In the genomic region with DNA sequence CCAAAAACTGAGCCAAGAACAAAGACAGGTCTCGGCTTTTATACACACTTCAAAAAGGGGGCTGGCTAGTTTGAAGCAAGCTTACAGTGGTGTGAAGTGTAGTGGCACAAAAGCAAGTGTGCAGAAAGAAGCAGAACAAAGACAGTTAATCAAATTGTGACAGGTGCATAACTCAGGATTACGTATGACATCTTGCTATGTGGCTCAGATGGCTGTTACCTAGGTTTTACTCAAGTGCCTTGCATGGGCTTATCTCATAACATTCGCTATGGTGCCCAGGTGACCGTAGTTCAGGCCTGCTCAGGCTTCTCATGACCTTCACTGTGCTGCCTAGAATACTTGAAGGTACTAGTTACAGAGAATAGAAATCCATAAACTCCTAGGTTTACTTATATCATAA, we compare ENCODE assay signal across 1 cellular context.
TF ChIP-seq lines count a peak whose summit lies in the region.

No MANE protein-coding gene starts in this region.

TF ChIP-seq in H1, 55 proteins besides CTCF, POLR2A, EP300 and RAD21 (continued from another document):
- TF ChIP-seq, protein P1, sequence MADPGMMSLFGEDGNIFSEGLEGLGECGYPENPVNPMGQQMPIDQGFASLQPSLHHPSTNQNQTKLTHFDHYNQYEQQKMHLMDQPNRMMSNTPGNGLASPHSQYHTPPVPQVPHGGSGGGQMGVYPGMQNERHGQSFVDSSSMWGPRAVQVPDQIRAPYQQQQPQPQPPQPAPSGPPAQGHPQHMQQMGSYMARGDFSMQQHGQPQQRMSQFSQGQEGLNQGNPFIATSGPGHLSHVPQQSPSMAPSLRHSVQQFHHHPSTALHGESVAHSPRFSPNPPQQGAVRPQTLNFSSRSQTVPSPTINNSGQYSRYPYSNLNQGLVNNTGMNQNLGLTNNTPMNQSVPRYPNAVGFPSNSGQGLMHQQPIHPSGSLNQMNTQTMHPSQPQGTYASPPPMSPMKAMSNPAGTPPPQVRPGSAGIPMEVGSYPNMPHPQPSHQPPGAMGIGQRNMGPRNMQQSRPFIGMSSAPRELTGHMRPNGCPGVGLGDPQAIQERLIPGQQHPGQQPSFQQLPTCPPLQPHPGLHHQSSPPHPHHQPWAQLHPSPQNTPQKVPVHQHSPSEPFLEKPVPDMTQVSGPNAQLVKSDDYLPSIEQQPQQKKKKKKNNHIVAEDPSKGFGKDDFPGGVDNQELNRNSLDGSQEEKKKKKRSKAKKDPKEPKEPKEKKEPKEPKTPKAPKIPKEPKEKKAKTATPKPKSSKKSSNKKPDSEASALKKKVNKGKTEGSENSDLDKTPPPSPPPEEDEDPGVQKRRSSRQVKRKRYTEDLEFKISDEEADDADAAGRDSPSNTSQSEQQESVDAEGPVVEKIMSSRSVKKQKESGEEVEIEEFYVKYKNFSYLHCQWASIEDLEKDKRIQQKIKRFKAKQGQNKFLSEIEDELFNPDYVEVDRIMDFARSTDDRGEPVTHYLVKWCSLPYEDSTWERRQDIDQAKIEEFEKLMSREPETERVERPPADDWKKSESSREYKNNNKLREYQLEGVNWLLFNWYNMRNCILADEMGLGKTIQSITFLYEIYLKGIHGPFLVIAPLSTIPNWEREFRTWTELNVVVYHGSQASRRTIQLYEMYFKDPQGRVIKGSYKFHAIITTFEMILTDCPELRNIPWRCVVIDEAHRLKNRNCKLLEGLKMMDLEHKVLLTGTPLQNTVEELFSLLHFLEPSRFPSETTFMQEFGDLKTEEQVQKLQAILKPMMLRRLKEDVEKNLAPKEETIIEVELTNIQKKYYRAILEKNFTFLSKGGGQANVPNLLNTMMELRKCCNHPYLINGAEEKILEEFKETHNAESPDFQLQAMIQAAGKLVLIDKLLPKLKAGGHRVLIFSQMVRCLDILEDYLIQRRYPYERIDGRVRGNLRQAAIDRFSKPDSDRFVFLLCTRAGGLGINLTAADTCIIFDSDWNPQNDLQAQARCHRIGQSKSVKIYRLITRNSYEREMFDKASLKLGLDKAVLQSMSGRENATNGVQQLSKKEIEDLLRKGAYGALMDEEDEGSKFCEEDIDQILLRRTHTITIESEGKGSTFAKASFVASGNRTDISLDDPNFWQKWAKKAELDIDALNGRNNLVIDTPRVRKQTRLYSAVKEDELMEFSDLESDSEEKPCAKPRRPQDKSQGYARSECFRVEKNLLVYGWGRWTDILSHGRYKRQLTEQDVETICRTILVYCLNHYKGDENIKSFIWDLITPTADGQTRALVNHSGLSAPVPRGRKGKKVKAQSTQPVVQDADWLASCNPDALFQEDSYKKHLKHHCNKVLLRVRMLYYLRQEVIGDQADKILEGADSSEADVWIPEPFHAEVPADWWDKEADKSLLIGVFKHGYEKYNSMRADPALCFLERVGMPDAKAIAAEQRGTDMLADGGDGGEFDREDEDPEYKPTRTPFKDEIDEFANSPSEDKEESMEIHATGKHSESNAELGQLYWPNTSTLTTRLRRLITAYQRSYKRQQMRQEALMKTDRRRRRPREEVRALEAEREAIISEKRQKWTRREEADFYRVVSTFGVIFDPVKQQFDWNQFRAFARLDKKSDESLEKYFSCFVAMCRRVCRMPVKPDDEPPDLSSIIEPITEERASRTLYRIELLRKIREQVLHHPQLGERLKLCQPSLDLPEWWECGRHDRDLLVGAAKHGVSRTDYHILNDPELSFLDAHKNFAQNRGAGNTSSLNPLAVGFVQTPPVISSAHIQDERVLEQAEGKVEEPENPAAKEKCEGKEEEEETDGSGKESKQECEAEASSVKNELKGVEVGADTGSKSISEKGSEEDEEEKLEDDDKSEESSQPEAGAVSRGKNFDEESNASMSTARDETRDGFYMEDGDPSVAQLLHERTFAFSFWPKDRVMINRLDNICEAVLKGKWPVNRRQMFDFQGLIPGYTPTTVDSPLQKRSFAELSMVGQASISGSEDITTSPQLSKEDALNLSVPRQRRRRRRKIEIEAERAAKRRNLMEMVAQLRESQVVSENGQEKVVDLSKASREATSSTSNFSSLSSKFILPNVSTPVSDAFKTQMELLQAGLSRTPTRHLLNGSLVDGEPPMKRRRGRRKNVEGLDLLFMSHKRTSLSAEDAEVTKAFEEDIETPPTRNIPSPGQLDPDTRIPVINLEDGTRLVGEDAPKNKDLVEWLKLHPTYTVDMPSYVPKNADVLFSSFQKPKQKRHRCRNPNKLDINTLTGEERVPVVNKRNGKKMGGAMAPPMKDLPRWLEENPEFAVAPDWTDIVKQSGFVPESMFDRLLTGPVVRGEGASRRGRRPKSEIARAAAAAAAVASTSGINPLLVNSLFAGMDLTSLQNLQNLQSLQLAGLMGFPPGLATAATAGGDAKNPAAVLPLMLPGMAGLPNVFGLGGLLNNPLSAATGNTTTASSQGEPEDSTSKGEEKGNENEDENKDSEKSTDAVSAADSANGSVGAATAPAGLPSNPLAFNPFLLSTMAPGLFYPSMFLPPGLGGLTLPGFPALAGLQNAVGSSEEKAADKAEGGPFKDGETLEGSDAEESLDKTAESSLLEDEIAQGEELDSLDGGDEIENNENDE (IDR thresholded peaks at IDR 0.05; ENCODE audit: insufficient replicate concordance, low read length) = no peak
- no peak for TF ChIP-seq CHD1 (IDR thresholded peaks at IDR 0.05; ENCODE audit: low read depth, low read length)
- no peak for TF ChIP-seq POU5F1 (IDR thresholded peaks at IDR 0.05; ENCODE audit: low read depth, low read length)
- no peak for TF ChIP-seq BCL11A (IDR thresholded peaks at IDR 0.05; ENCODE audit: low read depth in 2 of 2, low read length in 2 of 2)
- TF ChIP-seq, protein P2, sequence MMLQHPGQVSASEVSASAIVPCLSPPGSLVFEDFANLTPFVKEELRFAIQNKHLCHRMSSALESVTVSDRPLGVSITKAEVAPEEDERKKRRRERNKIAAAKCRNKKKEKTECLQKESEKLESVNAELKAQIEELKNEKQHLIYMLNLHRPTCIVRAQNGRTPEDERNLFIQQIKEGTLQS (IDR thresholded peaks at IDR 0.05; ENCODE audit: insufficient read depth, low read depth, low read length) = no peak
- no peak for TF ChIP-seq SIX5 (IDR thresholded peaks at IDR 0.05; ENCODE audit: low read depth, low read length)
- TF ChIP-seq SP1 (IDR thresholded peaks at IDR 0.05; ENCODE audit: low read depth, low read length) = no peak
- no peak for TF ChIP-seq PHF8 (conservative IDR thresholded peaks at IDR 0.05; ENCODE audit: low read depth, low read length)
- TF ChIP-seq MAFK (IDR thresholded peaks at IDR 0.05; ENCODE audit: low read depth, low read length) = no peak
- TF ChIP-seq RFX5 (IDR thresholded peaks at IDR 0.05; ENCODE audit: borderline replicate concordance, low read depth, low read length) = no peak
- TF ChIP-seq GABPA (IDR thresholded peaks at IDR 0.05; ENCODE audit: borderline replicate concordance, insufficient read depth, low read length) = no peak
- TF ChIP-seq, protein P3, sequence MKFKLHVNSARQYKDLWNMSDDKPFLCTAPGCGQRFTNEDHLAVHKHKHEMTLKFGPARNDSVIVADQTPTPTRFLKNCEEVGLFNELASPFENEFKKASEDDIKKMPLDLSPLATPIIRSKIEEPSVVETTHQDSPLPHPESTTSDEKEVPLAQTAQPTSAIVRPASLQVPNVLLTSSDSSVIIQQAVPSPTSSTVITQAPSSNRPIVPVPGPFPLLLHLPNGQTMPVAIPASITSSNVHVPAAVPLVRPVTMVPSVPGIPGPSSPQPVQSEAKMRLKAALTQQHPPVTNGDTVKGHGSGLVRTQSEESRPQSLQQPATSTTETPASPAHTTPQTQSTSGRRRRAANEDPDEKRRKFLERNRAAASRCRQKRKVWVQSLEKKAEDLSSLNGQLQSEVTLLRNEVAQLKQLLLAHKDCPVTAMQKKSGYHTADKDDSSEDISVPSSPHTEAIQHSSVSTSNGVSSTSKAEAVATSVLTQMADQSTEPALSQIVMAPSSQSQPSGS (IDR thresholded peaks at IDR 0.05; ENCODE audit: low read length) = no peak
TF ChIP-seq in H1: peak in this region for 0.
